ENCODE assay signal across 8 cellular contexts in genomic region chr12:13044859-13045384, GRCh38. TPM values are rescaled to one million over a fixed set of nuclear protein-coding genes. Genes with fewer than 3 reads are reported as not detected.
DNase-seq lines count a peak whose midpoint lies in the region; ATAC-seq, FAIRE-seq and TF ChIP-seq lines count a peak whose summit lies in the region.

No MANE protein-coding gene starts in this region.

- H3K4me1 ChIP-seq in muscle layer of colon (ENCODE audit: insufficient read depth, low read length): peaks cover 12% of the 10 kb centered on the region

- no peak for TF ChIP-seq CTCF in AG09309 (IDR thresholded peaks at IDR 0.05; ENCODE audit: control insufficient read depth, insufficient read depth, low read depth, low read length, missing control alignments)
- TF ChIP-seq CTCF in bronchial epithelial cell (IDR thresholded peaks at IDR 0.05; ENCODE audit: insufficient read depth, low read length, severe bottlenecking): no peak

- H3K9me3 ChIP-seq in muscle layer of colon (ENCODE audit: low read length): no peaks in the 10 kb centered on the region

- H3K27me3 ChIP-seq in bronchial epithelial cell (ENCODE audit: control insufficient read depth, insufficient read depth, low read length) (no peaks in the 10 kb centered on the region), muscle layer of colon (ENCODE audit: control insufficient read depth in 1 of 2, insufficient read depth in 2 of 2, low read length in 2 of 2) (no peaks in the 10 kb centered on the region)

- H3K4me3 ChIP-seq in AG09309 (ENCODE audit: control insufficient read depth, low read depth, low read length): peak overlapping the region; percentile 71
- H3K4me3 ChIP-seq in bronchial epithelial cell (ENCODE audit: low read depth, low read length): peak overlapping the region; percentile 76
- peak overlapping the region; percentile 81 to 100 for H3K4me3 ChIP-seq in muscle layer of colon (ENCODE audit: low read depth in 1 of 2, low read length in 2 of 2)

- H3K27ac ChIP-seq in muscle layer of colon (ENCODE audit: low read depth, low read length): no peak overlapping the region

- H3K9ac ChIP-seq in muscle layer of colon (ENCODE audit: low read length): peak overlapping the region; percentile 8

- H3K36me3 ChIP-seq in bronchial epithelial cell (ENCODE audit: control insufficient read depth, insufficient read depth, low read length) (no peaks in the 10 kb centered on the region), muscle layer of colon (ENCODE audit: insufficient read depth, low read length) (no peaks in the 10 kb centered on the region)

- ATAC-seq in GM18511 (IDR thresholded peaks at IDR 0.05; ENCODE audit: unreplicated experiment): no peak

- DNase-seq in AG09309 (ENCODE audit: low read depth): no peak
- DNase-seq in HTR-8/SVneo (ENCODE audit: insufficient read length, low spot score): peak; percentile 12
- DNase-seq in bronchial epithelial cell (ENCODE audit: low read depth): peak; percentile 10
- DNase-seq in NCI-H2029 (lab: John Stamatoyannopoulos, UW): no peak
- DNase-seq in activated effector memory CD4-positive, alpha-beta T cell treated with Interleukin-2 at 50 U/mL for 16 hours: no peak
- DNase-seq in globus pallidus (ENCODE audit: low spot score): no peak

- FAIRE-seq in HTR-8/SVneo (lab: Jason Lieb, UNC): no peak
- FAIRE-seq in bronchial epithelial cell (lab: Jason Lieb, UNC): no peak

RNA-seq across cellular contexts. Expression of gene FAM234B, which starts 0.7 kb away (rescaled TPM):
- 2.4 and 3.7 TPM in 2 replicates for total RNA-seq in bronchial epithelial cell

RNA-seq across cellular contexts. Expression of gene HEBP1, which starts 44.9 kb away (rescaled TPM):
- 4.2 and 6.1 TPM in 2 replicates for total RNA-seq in bronchial epithelial cell

RNA-seq across cellular contexts. Expression of gene GSG1, which starts 58.5 kb away (rescaled TPM):
- not detected in 2 replicates for total RNA-seq in bronchial epithelial cell

Comparison
In these comparisons a context has a peak if more than half of its experiments do, and no peak if none do; other contexts are left out.
1. DNase-seq: peak in HTR-8/SVneo (single experiment) and bronchial epithelial cell (single experiment); none in AG09309 (single experiment), NCI-H2029 (single experiment), activated effector memory CD4-positive, alpha-beta T cell treated with Interleukin-2 at 50 U/mL for 16 hours (single experiment) and globus pallidus (single experiment).
2. Peak in every context shown above with its lines, with median percentiles within 50 percentile points of each other: H3K4me3 ChIP-seq.